In the genomic region with DNA sequence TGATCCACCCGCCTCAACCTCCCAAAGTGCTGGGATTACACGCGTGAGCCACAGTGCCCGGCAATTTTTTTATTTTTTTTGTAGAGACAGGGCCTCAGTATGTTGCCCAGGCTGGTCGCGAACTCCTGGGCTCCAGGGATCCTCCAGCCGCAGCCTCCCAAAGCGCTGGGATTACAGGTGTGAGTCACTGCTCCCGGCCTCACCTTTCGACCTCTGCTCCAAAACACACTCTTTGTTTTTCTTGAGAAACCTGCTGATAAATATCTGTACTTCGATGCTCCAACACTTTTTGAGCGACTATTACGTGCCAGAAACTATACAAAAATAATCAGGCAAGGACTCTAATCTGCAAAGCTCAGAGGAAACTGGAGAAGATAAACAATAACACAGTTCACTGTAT, we compare ENCODE assay signal across 9 cellular contexts. TPM values are rescaled to one million over a fixed set of nuclear protein-coding genes. Genes with fewer than 3 reads are reported as not detected.
A peak's percentile ranks its signal among the peaks of the same experiment; 100 is the strongest.
DNase-seq lines count a peak whose midpoint lies in the region; ATAC-seq and TF ChIP-seq lines count a peak whose summit lies in the region.
"Had no signal": no experiment of that assay in that cellular context is flagged by ENCODE, and none has a peak within 500 bp of the region (broad histone marks: within the 10 kb centered on the region; RNA-seq: fewer than 3 reads in every experiment).

No MANE protein-coding gene starts in this region.

- H3K4me3 ChIP-seq in AG04450 (ENCODE audit: low read depth, low read length), result peak overlapping the region; percentile 94
- peak overlapping the region; percentile 86 for H3K4me3 ChIP-seq in HUES64 (ENCODE audit: low read length)
- H3K4me3 ChIP-seq in breast epithelium, result peak overlapping the region in 2 of 3 donors; percentile 67 to 80

- no peak for ATAC-seq in naive B cell (ENCODE audit: low read depth in 2 of 2)

- peak overlapping the region; percentile 98 for H3K9ac ChIP-seq in HUES64 (ENCODE audit: low read depth, low read length)

- POLR2A ChIA-PET in AG04450 (lab: Yijun Ruan, JAX), result interaction anchor here (2.6 kb wide), 1 partner anchor 12 kb away, joined by 45 read pairs; a partner anchor contains a TSS

- H3K27ac ChIP-seq in AG04450 (ENCODE audit: low read depth, low read length) (no peak overlapping the region), HUES64 (ENCODE audit: low read depth, low read length) (no peak overlapping the region; the same call in 1 of the 2 replicates), breast epithelium (no peak overlapping the region)

- no peak for TF ChIP-seq CTCF in AG04450 (IDR thresholded peaks at IDR 0.05; ENCODE audit: low read depth, low read length)
- TF ChIP-seq CTCF in breast epithelium (IDR thresholded peaks at IDR 0.05), result no peak

- 92% methylated on average over 13 of the region's 13 CpGs for WGBS in HUES64

- H3K9me3 ChIP-seq in AG04450 (ENCODE audit: control insufficient read depth, insufficient read depth, low read length), result no peaks in the 10 kb centered on the region; the same call in 1 of the 2 replicates
- H3K9me3 ChIP-seq in HUES64 (ENCODE audit: insufficient read depth, low read depth, low read length), result no peaks in the 10 kb centered on the region
- no peaks in the 10 kb centered on the region for H3K9me3 ChIP-seq in breast epithelium

- H3K36me3 Mint-ChIP-seq in naive B cell, result peaks cover 0 to 5% of the 10 kb centered on the region in 2 donors

- H3K36me3 ChIP-seq in HUES64 (ENCODE audit: insufficient read depth, low read length) (peaks cover 33% of the 10 kb centered on the region), breast epithelium (no peaks in the 10 kb centered on the region)

- H3K4me1 ChIP-seq in HUES64 (ENCODE audit: insufficient read depth, low read length) (no peaks in the 10 kb centered on the region), breast epithelium (no peaks in the 10 kb centered on the region)

- no peaks in the 10 kb centered on the region for H3K27me3 ChIP-seq in AG04450 (ENCODE audit: control insufficient read depth, insufficient read depth, low read length)
- no peaks in the 10 kb centered on the region for H3K27me3 ChIP-seq in HUES64 (ENCODE audit: insufficient read depth, low read length)
- H3K27me3 ChIP-seq in breast epithelium, result no peaks in the 10 kb centered on the region

- peak overlapping the region in 2 of 6 donors; percentile 66 to 97 for H3K27ac Mint-ChIP-seq in naive B cell

- H3K4me1 Mint-ChIP-seq in naive B cell, result peaks cover 5 to 32% (median 30%) of the 10 kb centered on the region in 3 donors

- peaks cover 0 to 2% (median 0%) of the 10 kb centered on the region in 7 donors for H3K9me3 Mint-ChIP-seq in naive B cell

- intact Hi-C loops in breast epithelium (cut with DNase I; ENCODE audit: low total_unique reads), result no loop called here

- DNase-seq in AG04450 (ENCODE audit: low read depth, low spot score) (no peak), breast epithelium (ENCODE audit: low spot score in 2 of 2) (no peak), naive B cell (no peak), KG1 (lab: John Stamatoyannopoulos, UW) (no peak), ecto neural progenitor cell (ENCODE audit: low spot score) (no peak), NCI-H2196 (lab: John Stamatoyannopoulos, UW; ENCODE audit: unreplicated experiment) (no peak)
- no peak for DNase-seq in stimulated activated CD4-positive, alpha-beta T cell treated with anti-CD3 and anti-CD28 coated beads, Interleukin-12 subunit alpha, Interleukin-12 subunit beta, amount 100 ng/mL, for 4 hours
- DNase-seq: NCI-H2029 had no signal

- no peak for TF ChIP-seq POLR2A in breast epithelium (IDR thresholded peaks at IDR 0.05)

- peak overlapping the region; percentile 42 to 99 (median 97) for H3K4me3 Mint-ChIP-seq in naive B cell

- H3K27me3 Mint-ChIP-seq in naive B cell, result no peaks in the 10 kb centered on the region

- CTCF ChIA-PET in AG04450 (lab: Charles Lee), result no interaction called here

RNA-seq across cellular contexts. Expression of a gene that starts 1.0 kb away (rescaled TPM):
- polyA plus RNA-seq in AG04450 (2011; rRNA removed), result 36.9 and 43.9 TPM in 2 replicates
- polyA minus RNA-seq in AG04450 (2011; rRNA and poly(A)+ RNA removed), result 38.6 and 48.5 TPM in 2 replicates
- 35.9 TPM for polyA plus RNA-seq in HUES64 (2013, experiment 1 of 2)
- polyA plus RNA-seq in HUES64 (2013, experiment 2 of 2), result 37.2 TPM
- total RNA-seq in breast epithelium, result 10 to 100 TPM; 21.4 to 36.3 (median 33.1) TPM
- 10 to 100 TPM in 5 of 6 donors, 1 to 10 TPM in 1; 6.9 to 24.4 (median 20.2) TPM for polyA plus RNA-seq in naive B cell (ENCODE audit: low read depth in 6 of 6)

RNA-seq across cellular contexts. Expression of a gene that starts 11.2 kb away (rescaled TPM):
- polyA plus RNA-seq in AG04450 (2011; rRNA removed) (21.7 and 24.3 TPM in 2 replicates), naive B cell (ENCODE audit: low read depth in 6 of 6) (1 to 10 TPM in 5 of 6 donors, under 1 TPM in 1; 0.32 to 8.1 (median 4.3) TPM)
- polyA minus RNA-seq in AG04450 (2011; rRNA and poly(A)+ RNA removed), result 48.2 and 57.2 TPM in 2 replicates
- polyA plus RNA-seq in HUES64 (2013, experiment 1 of 2), result 32.1 TPM
- 29.2 TPM for polyA plus RNA-seq in HUES64 (2013, experiment 2 of 2)
- 10 to 100 TPM; 38.6 to 58.2 (median 41.3) TPM for total RNA-seq in breast epithelium

RNA-seq across cellular contexts. Expression of a gene that starts 48.6 kb away (rescaled TPM):
- polyA plus RNA-seq in AG04450 (2011; rRNA removed) (5.7 and 6.7 TPM in 2 replicates), naive B cell (ENCODE audit: low read depth in 6 of 6) (1 to 10 TPM in 5 of 6 donors, under 1 TPM in 1; 0.74 to 7.2 (median 4.0) TPM)
- 11.7 and 13.2 TPM in 2 replicates for polyA minus RNA-seq in AG04450 (2011; rRNA and poly(A)+ RNA removed)
- 4.3 TPM for polyA plus RNA-seq in HUES64 (2013, experiment 1 of 2)
- 6.4 TPM for polyA plus RNA-seq in HUES64 (2013, experiment 2 of 2)
- 10 to 100 TPM; 17.0 to 33.1 (median 25.3) TPM for total RNA-seq in breast epithelium
